17 cellular contexts compared by ENCODE assay signal in the genomic region with DNA sequence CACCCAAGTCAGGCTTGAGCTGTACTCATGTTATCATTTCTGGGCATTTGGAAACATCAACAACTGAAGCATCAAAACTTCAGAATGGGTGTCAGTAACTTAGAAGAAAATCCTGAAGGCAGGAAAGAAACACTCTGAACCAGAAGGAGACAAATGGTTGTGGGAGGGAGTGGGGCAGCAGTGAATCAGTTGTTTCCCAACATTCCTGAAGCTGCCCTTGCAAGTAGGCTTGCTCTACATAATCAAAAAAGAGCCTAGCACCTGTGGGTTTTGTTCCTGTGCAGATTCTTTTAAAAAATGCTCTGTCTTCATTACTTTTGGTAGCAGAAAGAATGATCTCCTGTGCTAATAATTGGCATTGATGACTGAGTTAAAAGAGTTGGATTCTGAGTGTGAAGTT.
DNase-seq lines count a peak whose midpoint lies in the region; ATAC-seq, FAIRE-seq and TF ChIP-seq lines count a peak whose summit lies in the region.
"Had no signal": no experiment of that assay in that cellular context is flagged by ENCODE, and none has a peak within 500 bp of the region (broad histone marks: within the 10 kb centered on the region; RNA-seq: fewer than 3 reads in every experiment).

No MANE protein-coding gene starts in this region.

- no peak overlapping the region for H3K9ac ChIP-seq in keratinocyte (ENCODE audit: control insufficient read depth, extremely low read depth, insufficient read depth, low read length)
- H3K9ac ChIP-seq: GM23248 had no signal

- H3K9me3 ChIP-seq in keratinocyte (ENCODE audit: control insufficient read depth, low read depth, low read length) (no peaks in the 10 kb centered on the region), thyroid gland (no peaks in the 10 kb centered on the region)

- no peaks in the 10 kb centered on the region for H3K79me2 ChIP-seq in keratinocyte (ENCODE audit: control insufficient read depth, insufficient read depth, low read length)

- H3K9me1 ChIP-seq in keratinocyte (ENCODE audit: control insufficient read depth, extremely low read depth, insufficient read depth, low read length): no peaks in the 10 kb centered on the region

- H3K4me1 ChIP-seq in keratinocyte (ENCODE audit: control insufficient read depth, extremely low read depth, insufficient read depth, low read length) (no peaks in the 10 kb centered on the region), thyroid gland (peaks cover 0 to 5% of the 10 kb centered on the region in 2 donors)

- H3K4me3 ChIP-seq in epithelial cell of esophagus (ENCODE audit: low read length) (no peak overlapping the region), keratinocyte (ENCODE audit: control insufficient read depth in 2 of 3, extremely low read depth in 1 of 3, insufficient read depth in 2 of 3, low read depth in 1 of 3, low read length in 3 of 3) (no peak overlapping the region), thyroid gland (replicated peaks in 1 of 3) (no peak overlapping the region)
- H3K4me3 ChIP-seq: GM23248 had no signal

- no peak overlapping the region for H3K4me2 ChIP-seq in keratinocyte (ENCODE audit: control insufficient read depth, extremely low read depth, insufficient read depth, low read depth, low read length)

- no peaks in the 10 kb centered on the region for H4K20me1 ChIP-seq in keratinocyte (ENCODE audit: control insufficient read depth, extremely low read depth, insufficient read depth, low read length)

- H3K36me3 ChIP-seq in keratinocyte (ENCODE audit: control insufficient read depth in 2 of 2, extremely low read depth in 1 of 2, insufficient read depth in 2 of 2, low read length in 2 of 2): no peaks in the 10 kb centered on the region
- no peaks in the 10 kb centered on the region for H3K36me3 ChIP-seq in thyroid gland

- H3K27me3 ChIP-seq in keratinocyte (ENCODE audit: control insufficient read depth, extremely low read depth, insufficient read depth, low read length): no peaks in the 10 kb centered on the region
- no peaks in the 10 kb centered on the region for H3K27me3 ChIP-seq in thyroid gland

- H3K27ac ChIP-seq in keratinocyte (ENCODE audit: control insufficient read depth, insufficient read depth, low read length) (no peak overlapping the region), thyroid gland (no peak overlapping the region)
- H3K27ac ChIP-seq: GM23248 had no signal

- intact Hi-C loops in thyroid gland (cut with DNase I): no loop called here

- POLR2A ChIA-PET in GM10248 (lab: Yijun Ruan, JAX): no interaction called here

- FAIRE-seq in keratinocyte (lab: Jason Lieb, UNC): peak; percentile 80
- FAIRE-seq: GM12892 had no signal

- CTCF ChIA-PET in GM10248 (lab: Yijun Ruan, JAX): no interaction called here

- DNase-seq in LHCN-M2 (ENCODE audit: low read depth): peak; percentile 1
- DNase-seq in epithelial cell of esophagus (ENCODE audit: low read depth): peak; percentile 61
- no peak for DNase-seq in keratinocyte (ENCODE audit: low read depth, low spot score)
- no peak for DNase-seq in thyroid gland
- no peak for DNase-seq in GM10248 (ENCODE audit: extremely low spot score)
- DNase-seq: C1 segment of cervical spinal cord; Calu3; CD4-positive, alpha-beta memory T cell; COR-L47; DMS53; DMS79 treated with DMSO at 0.1 percent for 48 hours; GF-D8; GM23248; H9 had no signal

- dilution Hi-C loops in keratinocyte (cut with MboI; ENCODE audit: extremely low pct_ligation_motif_present, low sequenced_read_pairs): no loop called here

- no peak for TF ChIP-seq CTCF in epithelial cell of esophagus (IDR thresholded peaks at IDR 0.05; ENCODE audit: insufficient read depth, low read depth, low read length, missing control alignments)
- TF ChIP-seq CTCF in keratinocyte (optimal IDR thresholded peaks at IDR 0.05 in 1 of 3, IDR thresholded peaks at IDR 0.05 in 1 of 3, conservative IDR thresholded peaks at IDR 0.05 in 1 of 3; ENCODE audit: extremely low read depth in 1 of 3, insufficient read depth in 2 of 3, low read length in 3 of 3): no peak
- TF ChIP-seq CTCF in thyroid gland (IDR thresholded peaks at IDR 0.05): no peak
- no peak for TF ChIP-seq CTCF in GM10248 (IDR thresholded peaks at IDR 0.05; ENCODE audit: control extremely low read depth, extremely low read depth, low read depth, missing control alignments)

- TF ChIP-seq POLR2A in thyroid gland (IDR thresholded peaks at IDR 0.05): no peak

- ATAC-seq in GM21576 (IDR thresholded peaks at IDR 0.05; ENCODE audit: unreplicated experiment): no peak
- ATAC-seq: HCT116 had no signal

- H2AFZ ChIP-seq in keratinocyte (ENCODE audit: control insufficient read depth, low read length): no peak overlapping the region
- H2AFZ ChIP-seq: GM23248 had no signal

Comparison
In these comparisons a context has a peak if more than half of its experiments do, and no peak if none do; other contexts are left out.
1. DNase-seq: peak in LHCN-M2 (single experiment) and epithelial cell of esophagus (single experiment); none in keratinocyte (single experiment), thyroid gland (0 of 2) and GM10248 (single experiment).